ENCODE assay signal across 36 cellular contexts in genomic region chr11:82782825-82783374, GRCh38. TPM values are rescaled to one million over a fixed set of nuclear protein-coding genes. Genes with fewer than 3 reads are reported as not detected.
"Had no signal": no experiment of that assay in that cellular context is flagged by ENCODE, and none has a peak within 500 bp of the region (broad histone marks: within the 10 kb centered on the region; RNA-seq: fewer than 3 reads in every experiment).

No MANE protein-coding gene starts in this region.

- ATAC-seq: activated CD4-positive, alpha-beta T cell treated with anti-CD3 and anti-CD28 coated beads for 36 hours; activated CD8-positive, alpha-beta memory T cell treated with anti-CD3 and anti-CD28 coated beads, Interleukin-2, amount 10 ng/mL, durations not matched to agents 7 days and 5 days; activated CD8-positive, alpha-beta T cell treated with anti-CD3 and anti-CD28 coated beads, Interleukin-2, amount 10 ng/mL, durations not matched to agents 7 days and 5 days; activated naive CD8-positive, alpha-beta T cell treated with anti-CD3 and anti-CD28 coated beads, Interleukin-2, amount 50 U/mL, for 24 hours; body of pancreas; esophagus mucosa had no signal

- H3K4me3 ChIP-seq: adrenal gland, body of pancreas had no signal

- H3K36me3 ChIP-seq: adrenal gland had no signal

- H3K9me3 ChIP-seq: adrenal gland, body of pancreas had no signal

- DNase-seq: activated CD4-positive, alpha-beta memory T cell treated with anti-CD3 and anti-CD28 coated beads for 36 hours; activated CD4-positive, alpha-beta T cell treated with anti-CD3 and anti-CD28 coated beads for 36 hours; activated CD4-positive, alpha-beta T cell treated with anti-CD3 and anti-CD28 coated beads, Interleukin-2, amount 10 ng/mL, durations not matched to agents 24 days and 14 days; activated CD4-positive, CD25-positive, alpha-beta regulatory T cell; activated CD4-positive, CD25-positive, alpha-beta regulatory T cell treated with anti-CD3 and anti-CD28 coated beads, Interleukin-2, amount 50 U/mL, for 72 hours; activated CD8-positive, alpha-beta memory T cell treated with anti-CD3 and anti-CD28 coated beads, Interleukin-2, amount 10 ng/mL, durations not matched to agents 7 days and 5 days; activated CD8-positive, alpha-beta memory T cell treated with anti-CD3 and anti-CD28 coated beads, Interleukin-2, amount 50 U/mL, for 4 hours; activated CD8-positive, alpha-beta T cell treated with anti-CD3 and anti-CD28 coated beads, Interleukin-2, amount 10 ng/mL, durations not matched to agents 7 days and 5 days; activated effector memory CD4-positive, alpha-beta T cell treated with anti-CD3 and anti-CD28 coated beads, Interleukin-2, amount 50 U/mL, for 16 hours; activated naive CD4-positive, alpha-beta T cell treated with anti-CD3 and anti-CD28 coated beads for 36 hours; activated naive CD8-positive, alpha-beta T cell treated with anti-CD3 and anti-CD28 coated beads for 36 hours; activated naive CD8-positive, alpha-beta T cell treated with anti-CD3 and anti-CD28 coated beads, Interleukin-2, amount 50 U/mL, for 24 hours; activated T-cell treated with anti-CD3 and anti-CD28 coated beads, Interleukin-2, amount 50 U/mL, for 1 hour; activated T-cell treated with anti-CD3 and anti-CD28 coated beads, Interleukin-2, amount 50 U/mL, for 48 hours; adrenal gland; amygdala; aorta; body of pancreas; caudate nucleus; cortex of kidney; dermis blood vessel endothelial cell; effector CD4-positive, alpha-beta T cell; foreskin fibroblast; head of caudate nucleus; T-helper 2 cell had no signal

- FAIRE-seq: colon, endometrium, endothelial cell of umbilical vein, frontal cortex, TTC549 had no signal

- H3K27ac ChIP-seq: adrenal gland, body of pancreas, epithelial cell of prostate had no signal

- H3K27me3 ChIP-seq: adrenal gland, body of pancreas had no signal

- H3K4me1 ChIP-seq: adrenal gland, body of pancreas had no signal

RNA-seq across cellular contexts. Expression of gene FAM181B, which starts 49.2 kb away (rescaled TPM):
- total RNA-seq: activated CD4-positive, alpha-beta T cell treated with anti-CD3 and anti-CD28 coated beads for 36 hours; activated CD4-positive, alpha-beta T cell treated with anti-CD3 and anti-CD28 coated beads, Interleukin-2, amount 10 ng/mL, durations not matched to agents 24 days and 14 days; activated CD8-positive, alpha-beta memory T cell treated with anti-CD3 and anti-CD28 coated beads for 36 hours; activated CD8-positive, alpha-beta memory T cell treated with anti-CD3 and anti-CD28 coated beads, Interleukin-2, amount 10 ng/mL, durations not matched to agents 7 days and 5 days; activated CD8-positive, alpha-beta T cell treated with anti-CD3 and anti-CD28 coated beads, Interleukin-2, amount 10 ng/mL, durations not matched to agents 7 days and 5 days; activated naive CD4-positive, alpha-beta T cell treated with anti-CD3 and anti-CD28 coated beads for 36 hours; activated naive CD8-positive, alpha-beta T cell treated with anti-CD3 and anti-CD28 coated beads for 36 hours; activated T-helper 1 cell treated with anti-CD3 and anti-CD28 coated beads, Interleukin-12 subunit alpha, Interleukin-12 subunit beta, Interleukin-2, Interleukin-4 antibody, amounts not matched to agents 30 ng/mL and 10 ng/mL and 1 ng/mL, durations not matched to agents 14 hours and 24 hours and 36 hours; activated T-helper 2 cell treated with anti-CD3 and anti-CD28 coated beads, Interferon-gamma antibody, Interleukin-2, Interleukin-4, amounts not matched to agents 10 μg/mL and 5 μg/mL and 100 μg/mL, durations not matched to agents 14 hours and 24 hours and 36 hours; endothelial cell of umbilical vein; T-helper 1 cell treated with Interleukin-12 subunit alpha and Interleukin-12 subunit beta and Interleukin-4 antibody, amounts not matched to agents 30 ng/mL and 1 ng/mL, for 36 hours had no signal
- polyA plus RNA-seq: endothelial cell of umbilical vein had no signal
